ENCODE assay signal across 8 cellular contexts in the genomic region with DNA sequence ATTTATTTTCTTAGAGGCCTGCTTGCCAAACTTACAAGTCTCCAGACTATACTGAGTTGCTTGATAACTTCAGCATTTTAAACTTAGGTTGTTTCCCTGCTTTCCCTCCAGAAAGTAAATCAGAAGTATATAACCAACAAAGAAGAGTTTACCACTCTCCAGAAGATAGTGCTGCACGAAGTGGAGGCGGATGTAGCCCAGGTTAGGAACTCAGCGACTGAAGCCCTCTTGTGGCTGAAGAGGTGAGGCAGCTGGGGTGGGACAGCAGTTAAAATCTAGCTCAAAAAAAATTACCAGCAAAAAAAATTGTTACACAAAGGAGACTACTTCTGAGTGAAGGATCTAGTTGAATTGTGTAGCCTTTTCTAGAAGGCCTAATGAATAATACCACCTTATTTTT. TPM values are rescaled to one million over a fixed set of nuclear protein-coding genes. Genes with fewer than 3 reads are reported as not detected.
DNase-seq lines count a peak whose midpoint lies in the region; ATAC-seq and TF ChIP-seq lines count a peak whose summit lies in the region.
"Not testable (repeated sequence)": the region's sequence is repeated elsewhere in the genome, so short reads cannot be mapped to it uniquely, and the experiment has no call there.

No MANE protein-coding gene starts in this region.

- intact Hi-C loops in transverse colon (cut with DNase I; ENCODE audit: low total_unique reads) = not testable (repeated sequence)

- TF ChIP-seq EP300 in transverse colon (IDR thresholded peaks at IDR 0.05; ENCODE audit: low read depth) = not testable (repeated sequence)

- H3K27ac ChIP-seq in transverse colon = not testable (repeated sequence)

- H3K27ac Mint-ChIP-seq in HFFc6 = not testable (repeated sequence)

- H3K9me3 Mint-ChIP-seq in HFFc6 = not testable (repeated sequence)

- in situ Hi-C loops in transverse colon (cut with MboI; ENCODE audit: low pct_ligation_motif_present in 1 of 4, low pct_unique_long_range_greater_than_20kb in 1 of 4, low sequenced_read_pairs in 3 of 4) = loop anchor here in 1 of 4 donors (25.0 kb wide), 2 partner anchors 324 to 424 kb away; no protein-coding TSS in a partner anchor

- peak; percentile 76 for ATAC-seq in omental fat pad (ENCODE audit: low FRiP score)

- DNase-seq in HFFc6; omental fat pad (ENCODE audit: low spot score): not testable (repeated sequence)
- DNase-seq in NCI-H1694 (lab: John Stamatoyannopoulos, UW) (peak; percentile 48), T-helper 9 cell (peak; percentile 3), adipocyte (ENCODE audit: low read depth) (peak; percentile 50), glomerular visceral epithelial cell (ENCODE audit: extremely low spot score) (peak; percentile 3), transverse colon (peak; percentile 27)

- H3K4me3 Mint-ChIP-seq in HFFc6 = not testable (repeated sequence)

- H3K9ac ChIP-seq in adipocyte (ENCODE audit: low read length) = not testable (repeated sequence)

- H3K4me1 ChIP-seq in adipocyte (ENCODE audit: control insufficient read depth, insufficient read depth, low read length); transverse colon: not testable (repeated sequence)

- peak; percentile 63 for TF ChIP-seq CTCF in GM12872 (IDR thresholded peaks at IDR 0.05; ENCODE audit: insufficient read depth, low read depth, low read length)
- peak; percentile 68 for TF ChIP-seq CTCF in HFFc6 (IDR thresholded peaks at IDR 0.05)
- TF ChIP-seq CTCF in omental fat pad (IDR thresholded peaks at IDR 0.05) = not testable (repeated sequence)
- TF ChIP-seq CTCF in transverse colon (IDR thresholded peaks at IDR 0.05) = peak; percentile 36 to 60 (median 48)

- H3K27me3 ChIP-seq in adipocyte (replicated peaks; ENCODE audit: control insufficient read depth, insufficient read depth, low read length); transverse colon: not testable (repeated sequence)

- WGBS in transverse colon (ENCODE audit: low coverage in 1 of 2), 2 donors = 18% methylated on average over 3 of the region's 3 CpGs; no CpG with 5 or more reads in 1 of the 2 donors

- not testable (repeated sequence) for TF ChIP-seq POLR2A in transverse colon (IDR thresholded peaks at IDR 0.05)

- peaks cover 12% of the 10 kb centered on the region for H3K36me3 Mint-ChIP-seq in HFFc6 (ENCODE audit: low read depth)

- not testable (repeated sequence) for H3K4me3 ChIP-seq in adipocyte (ENCODE audit: low read length); transverse colon

- peaks cover 15% of the 10 kb centered on the region for H3K36me3 ChIP-seq in adipocyte (ENCODE audit: control insufficient read depth, insufficient read depth, low read length, severe bottlenecking)
- H3K36me3 ChIP-seq in transverse colon = not testable (repeated sequence)

- H3K9me3 ChIP-seq in adipocyte (ENCODE audit: control insufficient read depth, low read length); transverse colon: not testable (repeated sequence)

- H3K4me1 Mint-ChIP-seq in HFFc6 (ENCODE audit: low read depth) = peaks cover 15% of the 10 kb centered on the region

- not testable (repeated sequence) for H3K27me3 Mint-ChIP-seq in HFFc6 (ENCODE audit: insufficient read depth)

RNA-seq across cellular contexts. Expression of a gene that starts 33.6 kb away (rescaled TPM):
- 10 to 100 TPM in 2 of 6 experiments, 1 to 10 TPM in 4; 9.1 to 10.1 (median 9.6) TPM for total RNA-seq in HFFc6 (2021; fragmentation: NEBNext Ultra II Directional; extraction: Animal tissue kit (Norgen Biotek cat#: 25700))
- total RNA-seq in omental fat pad (10 to 100 TPM in 2 of 4 donors, 1 to 10 TPM in 2; 4.6 to 11.8 (median 8.1) TPM), transverse colon (10 to 100 TPM in 3 of 4 donors, 1 to 10 TPM in 1; 6.6 to 16.4 (median 13.1) TPM)

RNA-seq across cellular contexts. Expression of a gene that starts 35.3 kb away (rescaled TPM):
- total RNA-seq in HFFc6 (2021; fragmentation: NEBNext Ultra II Directional; extraction: Animal tissue kit (Norgen Biotek cat#: 25700)) = 10 to 100 TPM; 60.0 to 73.0 (median 64.4) TPM
- 10 to 100 TPM in 2 of 4 donors, 1 to 10 TPM in 2; 5.8 to 10.9 (median 9.1) TPM for total RNA-seq in omental fat pad
- total RNA-seq in transverse colon = 10 to 100 TPM in 2 of 4 donors, 1 to 10 TPM in 1, under 1 TPM in 1; 0.75 to 12.7 (median 9.6) TPM

Comparison
In these comparisons a context has a peak if more than half of its experiments do, and no peak if none do; other contexts are left out.
1. RNA of a gene that starts 35.3 kb away (total RNA-seq): 60.0 to 73.0 TPM in HFFc6; 0.75 to 12.7 TPM in transverse colon and 5.8 to 10.9 TPM in omental fat pad; every median in the first group is over 4 times any median in the second.